12 cellular contexts compared by ENCODE assay signal in genomic region chr6:57216235-57217101, GRCh38. TPM values are rescaled to one million over a fixed set of nuclear protein-coding genes. Genes with fewer than 3 reads are reported as not detected.
DNase-seq lines count a peak whose midpoint lies in the region; ATAC-seq, FAIRE-seq and TF ChIP-seq lines count a peak whose summit lies in the region.
"Had no signal": no experiment of that assay in that cellular context is flagged by ENCODE, and none has a peak within 500 bp of the region (broad histone marks: within the 10 kb centered on the region; RNA-seq: fewer than 3 reads in every experiment).

No MANE protein-coding gene starts in this region.

- H3K9ac ChIP-seq in MM.1S (ENCODE audit: low read length), result no peak overlapping the region

- TF ChIP-seq POLR2A in esophagus squamous epithelium (IDR thresholded peaks at IDR 0.05), result no peak

- H3K9me2 ChIP-seq in MM.1S (replicated peaks; ENCODE audit: insufficient read depth, low read length), result no peaks in the 10 kb centered on the region

- H2AFZ ChIP-seq in MM.1S (ENCODE audit: low read length), result no peak overlapping the region

- H3K9me3 ChIP-seq in MM.1S (replicated peaks; ENCODE audit: insufficient read depth, low read length) (no peaks in the 10 kb centered on the region), esophagus squamous epithelium (no peaks in the 10 kb centered on the region)

- H4K20me1 ChIP-seq in MM.1S (ENCODE audit: insufficient read depth, low read length), result no peaks in the 10 kb centered on the region

- FAIRE-seq in urothelium cell line (lab: Jason Lieb, UNC), result no peak

- no peaks in the 10 kb centered on the region for H3K27me3 ChIP-seq in MM.1S (replicated peaks; ENCODE audit: insufficient read depth, low read length)
- H3K27me3 ChIP-seq in esophagus squamous epithelium, result no peaks in the 10 kb centered on the region

- H3K4me2 ChIP-seq in MM.1S (ENCODE audit: low read depth, low read length), result no peak overlapping the region

- no peak overlapping the region for H3K4me3 ChIP-seq in MM.1S (ENCODE audit: low read length)
- no peak overlapping the region for H3K4me3 ChIP-seq in esophagus squamous epithelium
- H3K4me3 ChIP-seq: lung had no signal

- no peaks in the 10 kb centered on the region for H3K36me3 ChIP-seq in MM.1S (replicated peaks; ENCODE audit: insufficient read depth, low read length)
- H3K36me3 ChIP-seq in esophagus squamous epithelium, result no peaks in the 10 kb centered on the region

- no peaks in the 10 kb centered on the region for H3F3A ChIP-seq in MM.1S (ENCODE audit: insufficient read depth, low read length)

- intact Hi-C loops in esophagus squamous epithelium (cut with DNase I), result no loop called here

- H3K27ac ChIP-seq in MM.1S (ENCODE audit: low read length) (no peak overlapping the region), esophagus squamous epithelium (peak overlapping the region in 2 of 4 donors; percentile 19 to 36)

- peak; percentile 23 for TF ChIP-seq CTCF in MM.1S (IDR thresholded peaks at IDR 0.05; ENCODE audit: low read length)
- TF ChIP-seq CTCF in esophagus squamous epithelium (IDR thresholded peaks at IDR 0.05), result peak in 4 of 6 experiments; percentile 12 to 38 (median 26)

- H3K79me2 ChIP-seq in MM.1S (ENCODE audit: low read length), result peaks cover 51% of the 10 kb centered on the region

- H3K4me1 ChIP-seq in MM.1S (ENCODE audit: low read length) (peaks cover 6% of the 10 kb centered on the region; the same call in 1 of the 2 replicates), esophagus squamous epithelium (peaks cover 0 to 26% (median 3%) of the 10 kb centered on the region in 3 donors)

- peak; percentile 46 for DNase-seq in EH (ENCODE audit: low read depth)
- no peak for DNase-seq in MM.1S
- no peak for DNase-seq in esophagus squamous epithelium (lab: John Stamatoyannopoulos, UW)
- peak; percentile 24 for DNase-seq in pons (ENCODE audit: low spot score)
- DNase-seq in hepatic stellate cell (ENCODE audit: low spot score), result no peak
- DNase-seq in urothelium cell line (ENCODE audit: low spot score), result no peak
- DNase-seq: activated CD4-positive, alpha-beta T cell treated with anti-CD3 and anti-CD28 coated beads, Interleukin-2, amount 50 U/mL, for 1 hour; DMS79; NCI-H2081 had no signal

- ATAC-seq in HG02981 (IDR thresholded peaks at IDR 0.05; ENCODE audit: unreplicated experiment) (no peak), HG02610 (IDR thresholded peaks at IDR 0.05; ENCODE audit: unreplicated experiment) (no peak)

- 39 to 46% methylated on average over 7 of the region's 7 CpGs for WGBS in esophagus squamous epithelium, 2 donors

RNA-seq across cellular contexts. Expression of gene RAB23, which starts 5.6 kb away (rescaled TPM):
- 10 to 100 TPM in 1 of 4 donors, 1 to 10 TPM in 3; 1.5 to 17.2 (median 5.9) TPM for total RNA-seq in esophagus squamous epithelium

RNA-seq across cellular contexts. Expression of gene BAG2, which starts 44.3 kb away (rescaled TPM):
- total RNA-seq in esophagus squamous epithelium, result 1 to 10 TPM in 3 of 4 donors, under 1 TPM in 1; 0.38 to 6.7 (median 1.5) TPM

Comparison
In these comparisons a context has a peak if more than half of its experiments do, and no peak if none do; other contexts are left out.
1. DNase-seq: peak in EH (single experiment) and pons (single experiment); none in MM.1S (single experiment), esophagus squamous epithelium (single experiment), hepatic stellate cell (single experiment) and urothelium cell line (single experiment).